1 cellular context compared by ENCODE assay signal in the genomic region with DNA sequence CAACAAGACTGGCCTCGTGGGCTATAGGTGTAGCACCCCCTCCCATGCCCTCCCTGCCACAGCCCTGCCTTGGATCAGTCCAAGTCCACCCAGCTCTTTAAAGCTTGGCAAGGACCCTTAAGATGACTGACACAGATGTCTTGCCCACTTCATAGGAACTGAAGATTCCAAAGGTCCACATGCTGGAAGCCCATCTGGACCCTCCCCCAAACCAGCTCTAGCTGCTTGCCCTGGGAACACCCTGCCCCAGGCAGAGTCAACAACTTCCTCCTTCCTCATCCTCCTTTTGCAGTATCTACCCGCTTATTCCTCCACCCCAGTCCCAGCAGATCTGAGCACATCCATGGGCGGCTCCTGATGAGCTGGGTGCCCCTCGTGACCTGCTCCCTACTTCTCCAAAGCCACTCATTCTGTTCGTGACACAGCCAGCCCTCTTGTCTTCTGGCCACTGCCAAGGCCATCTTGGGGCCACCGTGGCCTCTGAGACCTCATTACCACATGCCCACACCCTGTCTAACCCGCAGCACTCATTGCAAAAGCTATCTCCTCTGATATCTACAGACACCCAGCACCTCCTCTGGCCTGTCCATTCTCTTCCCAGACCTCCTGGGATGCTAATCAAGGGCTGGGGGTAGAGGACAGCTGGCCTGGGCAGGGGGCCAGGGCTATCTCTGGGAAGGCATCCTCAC.
A peak's percentile ranks its signal among the peaks of the same experiment; 100 is the strongest.
TF ChIP-seq lines count a peak whose summit lies in the region.

No MANE protein-coding gene starts in this region.

TF ChIP-seq in H1, 55 proteins besides CTCF, POLR2A, EP300 and RAD21:
- TF ChIP-seq, protein P1, sequence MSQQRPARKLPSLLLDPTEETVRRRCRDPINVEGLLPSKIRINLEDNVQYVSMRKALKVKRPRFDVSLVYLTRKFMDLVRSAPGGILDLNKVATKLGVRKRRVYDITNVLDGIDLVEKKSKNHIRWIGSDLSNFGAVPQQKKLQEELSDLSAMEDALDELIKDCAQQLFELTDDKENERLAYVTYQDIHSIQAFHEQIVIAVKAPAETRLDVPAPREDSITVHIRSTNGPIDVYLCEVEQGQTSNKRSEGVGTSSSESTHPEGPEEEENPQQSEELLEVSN (IDR thresholded peaks at IDR 0.05) = 0 out of 2 replicates have a peak, but pooled peaks have one; percentile 14
- TF ChIP-seq TCF12 (IDR thresholded peaks at IDR 0.05; ENCODE audit: low read depth, low read length) = no peak
